ENCODE assay signal across 9 cellular contexts in genomic region chr16:66273644-66274334, GRCh38.
DNase-seq lines count a peak whose midpoint lies in the region; ATAC-seq and TF ChIP-seq lines count a peak whose summit lies in the region.
"Had no signal": no experiment of that assay in that cellular context is flagged by ENCODE, and none has a peak within 500 bp of the region (broad histone marks: within the 10 kb centered on the region; RNA-seq: fewer than 3 reads in every experiment).

No MANE protein-coding gene starts in this region.

- peak; percentile 13 for DNase-seq in HT-29 (ENCODE audit: low spot score)
- DNase-seq in mammary epithelial cell: peak; percentile 36
- DNase-seq in medulla oblongata (ENCODE audit: extremely low spot score): peak; percentile 35
- DNase-seq in activated CD4-positive, alpha-beta T cell treated with anti-CD3 and anti-CD28 coated beads for 1 hour: no peak
- DNase-seq in stimulated activated CD4-positive, alpha-beta T cell treated with anti-CD3 and anti-CD28 coated beads, Interleukin-4, amount 100 ng/mL, for 1 hour: no peak
- DNase-seq: stimulated activated CD4-positive, alpha-beta T cell treated with anti-CD3 and anti-CD28 coated beads, Interleukin-4, amount 100 ng/mL, for 24 hours had no signal

- WGBS in mammary epithelial cell (ENCODE audit: low coverage, missing lambda C conversion rate): 96% methylated on average over 4 of the region's 8 CpGs

- no peaks in the 10 kb centered on the region for H3K79me2 ChIP-seq in mammary epithelial cell (ENCODE audit: insufficient read depth, low read length)

- CTCF ChIA-PET in mammary epithelial cell (lab: Charles Lee; ENCODE audit: low non-redundant PET): no interaction called here

- peaks cover 34% of the 10 kb centered on the region for H3K4me1 ChIP-seq in BLaER1
- H3K4me1 ChIP-seq in mammary epithelial cell (ENCODE audit: insufficient read depth, low read length): peaks cover 58% of the 10 kb centered on the region

- intact Hi-C loops in mammary epithelial cell (cut with micrococcal nuclease): loop anchor here (5.0 kb wide), 2 partner anchors 191 to 616 kb away; no protein-coding TSS in a partner anchor

- H3K36me3 ChIP-seq in BLaER1 (no peaks in the 10 kb centered on the region), mammary epithelial cell (ENCODE audit: insufficient read depth, low read length) (no peaks in the 10 kb centered on the region)

- in situ Hi-C loops in mammary epithelial cell (cut with MboI; ENCODE audit: low sequenced_read_pairs in 2 of 2): loop anchor here in 1 of 2 donors (10.0 kb wide), 1 partner anchor 1149 kb away; the partner anchor contains the start of gene CDH11

- H3K27ac ChIP-seq in BLaER1: no peak overlapping the region
- H3K27ac ChIP-seq in mammary epithelial cell (ENCODE audit: insufficient read depth, low read depth, low read length): no peak overlapping the region

- no TSS peak for BruUV-seq in mammary epithelial cell (replicated peaks; lab: Mats Ljungman, UMichigan)

- H3K4me2 ChIP-seq in BLaER1 (peak overlapping the region; percentile 49), mammary epithelial cell (ENCODE audit: insufficient read depth, low read depth, low read length) (no peak overlapping the region)

- H4K20me1 ChIP-seq in BLaER1: no peaks in the 10 kb centered on the region
- no peaks in the 10 kb centered on the region for H4K20me1 ChIP-seq in mammary epithelial cell (ENCODE audit: insufficient read depth, low read length)

- H3K9ac ChIP-seq in BLaER1: no peak overlapping the region
- H3K9ac ChIP-seq in mammary epithelial cell (ENCODE audit: insufficient read depth, low read length): no peak overlapping the region

- peak; percentile 38 to 49 for TF ChIP-seq CTCF in mammary epithelial cell (conservative IDR thresholded peaks at IDR 0.05 in 1 of 2, IDR thresholded peaks at IDR 0.05 in 1 of 2; ENCODE audit: extremely low read depth in 1 of 2, insufficient read depth in 1 of 2, low read depth in 1 of 2, low read length in 2 of 2)

- H3K9me3 ChIP-seq in BLaER1 (peaks cover 43% of the 10 kb centered on the region), mammary epithelial cell (replicated peaks; ENCODE audit: insufficient read depth, low read length) (no peaks in the 10 kb centered on the region)

- H3K27me3 ChIP-seq in BLaER1 (no peaks in the 10 kb centered on the region), mammary epithelial cell (ENCODE audit: insufficient read depth, low read length) (no peaks in the 10 kb centered on the region)

- dilution Hi-C loops in mammary epithelial cell (cut with HindIII; ENCODE audit: low sequenced_read_pairs): loop anchor here (25.0 kb wide), 1 partner anchor 886 kb away; no protein-coding TSS in a partner anchor

- no peak overlapping the region for H3K4me3 ChIP-seq in BLaER1
- H3K4me3 ChIP-seq in mammary epithelial cell (replicated peaks in 1 of 3; ENCODE audit: insufficient read depth in 1 of 3, low read depth in 2 of 3, low read length in 3 of 3): no peak overlapping the region

- H2AFZ ChIP-seq in mammary epithelial cell (ENCODE audit: low read depth, low read length): no peak overlapping the region

- no peak for ATAC-seq in HG03196 (IDR thresholded peaks at IDR 0.05; ENCODE audit: unreplicated experiment)
- no peak for ATAC-seq in GM21576 (IDR thresholded peaks at IDR 0.05; ENCODE audit: unreplicated experiment)

Comparison
In these comparisons a context has a peak if more than half of its experiments do, and no peak if none do; other contexts are left out.
1. DNase-seq: peak in HT-29 (single experiment), mammary epithelial cell (single experiment) and medulla oblongata (single experiment); none in activated CD4-positive, alpha-beta T cell treated with anti-CD3 and anti-CD28 coated beads for 1 hour (single experiment) and stimulated activated CD4-positive, alpha-beta T cell treated with anti-CD3 and anti-CD28 coated beads, Interleukin-4, amount 100 ng/mL, for 1 hour (single experiment).